In the genomic region with DNA sequence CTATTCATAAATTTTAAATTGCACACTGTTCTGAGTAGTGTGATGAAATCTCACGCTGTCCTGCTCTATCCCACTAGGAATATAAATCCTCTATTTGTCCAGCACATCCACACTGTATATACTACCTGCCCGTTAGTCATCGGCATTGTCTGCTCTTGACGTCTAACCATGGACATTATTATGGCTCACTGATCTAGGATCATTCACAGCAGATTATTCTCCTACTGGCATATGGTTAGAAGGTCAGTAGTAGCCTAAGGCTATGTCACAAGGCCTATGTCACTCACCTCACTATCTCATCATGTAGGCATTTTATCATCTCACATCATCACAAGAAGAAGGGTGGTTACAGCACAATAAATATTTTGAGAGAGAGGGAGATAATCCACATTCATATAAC, we compare ENCODE assay signal across 28 cellular contexts.
A peak's percentile ranks its signal among the peaks of the same experiment; 100 is the strongest.
DNase-seq lines count a peak whose midpoint lies in the region; ATAC-seq and TF ChIP-seq lines count a peak whose summit lies in the region.
"Had no signal": no experiment of that assay in that cellular context is flagged by ENCODE, and none has a peak within 500 bp of the region (broad histone marks: within the 10 kb centered on the region; RNA-seq: fewer than 3 reads in every experiment).

No MANE protein-coding gene starts in this region.

- peaks cover 16% of the 10 kb centered on the region for H3K36me3 Mint-ChIP-seq in HFFc6 (ENCODE audit: low read depth)

- H3K9me3 Mint-ChIP-seq in HFFc6: no peaks in the 10 kb centered on the region
- H3K9me3 Mint-ChIP-seq: activated CD4-positive, alpha-beta memory T cell treated with anti-CD3 and anti-CD28 coated beads, Interleukin-2, amount 10 ng/mL, durations not matched to agents 7 days and 5 days; activated T-helper 17 cell treated with anti-CD3 and anti-CD28 coated beads, Interleukin-2, amount 50 U/mL, for 72 hours had no signal

- H3K4me3 Mint-ChIP-seq in HFFc6: no peak overlapping the region
- H3K4me3 Mint-ChIP-seq: activated CD4-positive, alpha-beta memory T cell treated with anti-CD3 and anti-CD28 coated beads, Interleukin-2, amount 10 ng/mL, durations not matched to agents 7 days and 5 days; activated T-helper 17 cell treated with anti-CD3 and anti-CD28 coated beads, Interleukin-2, amount 50 U/mL, for 72 hours; B cell; nephron progenitor cell had no signal

- H3K27ac Mint-ChIP-seq in HFFc6: no peak overlapping the region
- H3K27ac Mint-ChIP-seq: activated CD4-positive, alpha-beta memory T cell treated with anti-CD3 and anti-CD28 coated beads, Interleukin-2, amount 10 ng/mL, durations not matched to agents 7 days and 5 days; activated naive CD4-positive, alpha-beta T cell treated with anti-CD3 and anti-CD28 coated beads, Interleukin-2, amount 50 U/mL, for 72 hours; activated T-helper 17 cell treated with anti-CD3 and anti-CD28 coated beads, Interleukin-2, amount 50 U/mL, for 72 hours; B cell; nephron progenitor cell had no signal

- no peak overlapping the region for H3K4me3 ChIP-seq in WERI-Rb-1 (ENCODE audit: low read depth, low read length)
- H3K4me3 ChIP-seq: cardiac muscle cell, lung, ovary, tibial nerve had no signal

- no peaks in the 10 kb centered on the region for H3K9me3 ChIP-seq in WERI-Rb-1 (ENCODE audit: severe bottlenecking)
- H3K9me3 ChIP-seq: ovary, tibial nerve had no signal

- DNase-seq in COLO829 (ENCODE audit: low spot score) (peak; percentile 51), HFFc6 (peak; percentile 23), RPMI7951 (ENCODE audit: low read depth) (peak; percentile 79), glomerular visceral epithelial cell (ENCODE audit: extremely low spot score) (peak; percentile 9), WERI-Rb-1 (no peak), pons (ENCODE audit: low spot score) (no peak)
- DNase-seq in stimulated activated CD4-positive, alpha-beta T cell treated with anti-CD3 and anti-CD28 coated beads, Interleukin-12 subunit alpha, Interleukin-12 subunit beta, amount 100 ng/mL, for 4 hours: no peak
- DNase-seq: activated CD4-positive, alpha-beta memory T cell treated with anti-CD3 and anti-CD28 coated beads, Interleukin-2, amount 10 ng/mL, durations not matched to agents 7 days and 5 days; anterior cingulate cortex; cortex of kidney; DND-41; Karpas-422; NCI-H187; NCI-H2171; NCI-H524 treated with DMSO at 0.1 percent for 48 hours; nephron progenitor cell; NK-92 treated with Interleukin-12 subunit alpha and Interleukin-12 subunit beta, amount 100 ng/mL, for 24 hours; ovary; T-helper 1 cell had no signal

- peaks cover under 1% of the 10 kb centered on the region; the same call in 1 of the 2 replicates for H3K27me3 Mint-ChIP-seq in HFFc6 (ENCODE audit: insufficient read depth)
- H3K27me3 Mint-ChIP-seq: activated CD4-positive, alpha-beta memory T cell treated with anti-CD3 and anti-CD28 coated beads, Interleukin-2, amount 10 ng/mL, durations not matched to agents 7 days and 5 days; activated T-helper 17 cell treated with anti-CD3 and anti-CD28 coated beads, Interleukin-2, amount 50 U/mL, for 72 hours; B cell had no signal

- H3K36me3 ChIP-seq in WERI-Rb-1: no peaks in the 10 kb centered on the region
- H3K36me3 ChIP-seq: cardiac muscle cell, ovary had no signal

- TF ChIP-seq CTCF in HFFc6 (IDR thresholded peaks at IDR 0.05) (no peak), WERI-Rb-1 (IDR thresholded peaks at IDR 0.05; ENCODE audit: low read depth, low read length) (no peak)

- H3K27me3 ChIP-seq in WERI-Rb-1 (ENCODE audit: insufficient read depth, low read depth, severe bottlenecking): no peaks in the 10 kb centered on the region
- H3K27me3 ChIP-seq: cardiac muscle cell, ovary, tibial nerve had no signal

- H3K27ac ChIP-seq in WERI-Rb-1: no peak overlapping the region
- H3K27ac ChIP-seq: cardiac muscle cell, ovary, tibial nerve had no signal

- no peak for ATAC-seq in GM21390 (IDR thresholded peaks at IDR 0.05; ENCODE audit: unreplicated experiment)
- ATAC-seq: activated naive CD4-positive, alpha-beta T cell treated with anti-CD3 and anti-CD28 coated beads, Interleukin-2, amount 50 U/mL, for 72 hours; activated T-helper 17 cell treated with anti-CD3 and anti-CD28 coated beads, Interleukin-2, amount 50 U/mL, for 72 hours; HCT116; Panc1 had no signal

- H3K4me1 Mint-ChIP-seq in HFFc6 (ENCODE audit: low read depth): peaks cover 37% of the 10 kb centered on the region
- H3K4me1 Mint-ChIP-seq: activated CD4-positive, alpha-beta memory T cell treated with anti-CD3 and anti-CD28 coated beads, Interleukin-2, amount 10 ng/mL, durations not matched to agents 7 days and 5 days had no signal

Comparison
In these comparisons a context has a peak if more than half of its experiments do, and no peak if none do; other contexts are left out.
1. DNase-seq: peak in COLO829 (single experiment), HFFc6 (single experiment), RPMI7951 (single experiment) and glomerular visceral epithelial cell (single experiment); none in stimulated activated CD4-positive, alpha-beta T cell treated with anti-CD3 and anti-CD28 coated beads, Interleukin-12 subunit alpha, Interleukin-12 subunit beta, amount 100 ng/mL, for 4 hours (single experiment), WERI-Rb-1 (single experiment) and pons (single experiment).